19 cellular contexts compared by ENCODE assay signal in genomic region chr2:164868563-164869419, GRCh38. TPM values are rescaled to one million over a fixed set of nuclear protein-coding genes. Genes with fewer than 3 reads are reported as not detected.
A peak's percentile ranks its signal among the peaks of the same experiment; 100 is the strongest.
DNase-seq lines count a peak whose midpoint lies in the region; TF ChIP-seq lines count a peak whose summit lies in the region.
"Had no signal": no experiment of that assay in that cellular context is flagged by ENCODE, and none has a peak within 500 bp of the region (broad histone marks: within the 10 kb centered on the region; RNA-seq: fewer than 3 reads in every experiment).

No MANE protein-coding gene starts in this region.

- peak overlapping the region; percentile 15 for H3K4me2 ChIP-seq in hepatocyte

- H3K27me3 ChIP-seq in hepatocyte (no peaks in the 10 kb centered on the region), vagina (no peaks in the 10 kb centered on the region), Caco-2 (replicated peaks; ENCODE audit: control insufficient read depth, insufficient read depth, low read length) (no peaks in the 10 kb centered on the region; the same call in 1 of the 2 replicates)
- H3K27me3 ChIP-seq: sigmoid colon, thyroid gland had no signal

- no TSS peak for BruUV-seq in Caco-2 (replicated peaks; lab: Mats Ljungman, UMichigan)

- H3K4me3 ChIP-seq in hepatocyte: no peak overlapping the region
- H3K4me3 ChIP-seq in vagina: no peak overlapping the region
- no peak overlapping the region for H3K4me3 ChIP-seq in Caco-2 (ENCODE audit: low read depth, low read length)
- H3K4me3 ChIP-seq: sigmoid colon, thyroid gland had no signal

- intact Hi-C loops in vagina (cut with DNase I): no loop called here
- intact Hi-C loops in Caco-2 (cut with micrococcal nuclease; ENCODE audit: unreplicated experiment): no loop called here

- H2AFZ ChIP-seq in hepatocyte: no peak overlapping the region

- no peaks in the 10 kb centered on the region for H3K9me2 ChIP-seq in hepatocyte (replicated peaks; ENCODE audit: insufficient read depth)

- H3K36me3 Mint-ChIP-seq in Caco-2 (ENCODE audit: insufficient read depth, unreplicated experiment): no peaks in the 10 kb centered on the region
- H3K36me3 Mint-ChIP-seq: CD4-positive, CD25-positive, alpha-beta regulatory T cell had no signal

- no peak overlapping the region for H3K27ac ChIP-seq in hepatocyte
- peak overlapping the region; percentile 37 for H3K27ac ChIP-seq in vagina
- H3K27ac ChIP-seq: epithelial cell of prostate, sigmoid colon, thyroid gland had no signal

- H3K27ac Mint-ChIP-seq in Caco-2 (ENCODE audit: unreplicated experiment): no peak overlapping the region
- H3K27ac Mint-ChIP-seq: activated CD4-positive, alpha-beta memory T cell treated with anti-CD3 and anti-CD28 coated beads, Interleukin-2, amount 10 ng/mL, durations not matched to agents 7 days and 5 days; CD4-positive, CD25-positive, alpha-beta regulatory T cell had no signal

- POLR2A ChIA-PET in Caco-2 (lab: Charles Lee): no interaction called here

- DNase-seq in NCI-H2196 (lab: John Stamatoyannopoulos, UW; ENCODE audit: unreplicated experiment) (peak; percentile 48), NCI-H2196 treated with DMSO at 0.1 percent for 48 hours (lab: John Stamatoyannopoulos, UW; ENCODE audit: unreplicated experiment) (no peak), NCI-H446 treated with DMSO at 0.1 percent for 48 hours (lab: John Stamatoyannopoulos, UW) (peak; percentile 71), hepatocyte (ENCODE audit: low spot score) (peak; percentile 14), vagina (ENCODE audit: extremely low spot score in 2 of 2) (no peak), Caco-2 (no peak)
- no peak for DNase-seq in activated T-cell treated with anti-CD3 and anti-CD28 coated beads, Interleukin-2, amount 50 U/mL, for 48 hours
- no peak for DNase-seq in NK-92 treated with Interleukin-12 subunit alpha and Interleukin-12 subunit beta, amount 100 ng/mL, for 24 hours (lab: John Stamatoyannopoulos, UW)
- DNase-seq: activated CD4-positive, alpha-beta memory T cell treated with anti-CD3 and anti-CD28 coated beads, Interleukin-2, amount 10 ng/mL, durations not matched to agents 7 days and 5 days; aorta; CD4-positive, CD25-positive, alpha-beta regulatory T cell; GDM1; glutamatergic neuron; IMR-90; mesendoderm; NCI-H1092; sigmoid colon; thyroid gland had no signal

- WGBS in hepatocyte (ENCODE audit: low lambda C conversion rate, missing lambda C conversion rate): 78% methylated on average over 5 of the region's 5 CpGs

- H3K9me3 Mint-ChIP-seq in Caco-2 (ENCODE audit: unreplicated experiment): peaks cover 9% of the 10 kb centered on the region
- H3K9me3 Mint-ChIP-seq: activated CD4-positive, alpha-beta memory T cell treated with anti-CD3 and anti-CD28 coated beads, Interleukin-2, amount 10 ng/mL, durations not matched to agents 7 days and 5 days had no signal

- no peaks in the 10 kb centered on the region for H4K20me1 ChIP-seq in hepatocyte (ENCODE audit: insufficient read depth, poor library complexity, severe bottlenecking)

- TF ChIP-seq POLR2A in vagina (IDR thresholded peaks at IDR 0.05): no peak

- H3K4me1 Mint-ChIP-seq in Caco-2 (ENCODE audit: low read depth, unreplicated experiment): no peaks in the 10 kb centered on the region
- H3K4me1 Mint-ChIP-seq: activated CD4-positive, alpha-beta memory T cell treated with anti-CD3 and anti-CD28 coated beads, Interleukin-2, amount 10 ng/mL, durations not matched to agents 7 days and 5 days; CD4-positive, CD25-positive, alpha-beta regulatory T cell had no signal

- no peaks in the 10 kb centered on the region for H3K9me3 ChIP-seq in hepatocyte (ENCODE audit: low read depth)
- H3K9me3 ChIP-seq in vagina: no peaks in the 10 kb centered on the region
- H3K9me3 ChIP-seq in Caco-2: no peaks in the 10 kb centered on the region
- H3K9me3 ChIP-seq: sigmoid colon, thyroid gland had no signal

- TF ChIP-seq CTCF in hepatocyte (IDR thresholded peaks at IDR 0.05; ENCODE audit: poor library complexity): no peak
- no peak for TF ChIP-seq CTCF in vagina (IDR thresholded peaks at IDR 0.05)
- TF ChIP-seq CTCF in Caco-2 (IDR thresholded peaks at IDR 0.05; ENCODE audit: insufficient read depth in 1 of 2, low read depth in 1 of 2, low read length in 1 of 2, severe bottlenecking in 1 of 2, unreplicated experiment in 1 of 2): no peak

- H3K4me3 Mint-ChIP-seq in Caco-2 (ENCODE audit: unreplicated experiment): no peak overlapping the region
- H3K4me3 Mint-ChIP-seq: activated CD4-positive, alpha-beta memory T cell treated with anti-CD3 and anti-CD28 coated beads, Interleukin-2, amount 10 ng/mL, durations not matched to agents 7 days and 5 days; CD4-positive, CD25-positive, alpha-beta regulatory T cell had no signal

- H3K4me1 ChIP-seq in hepatocyte (ENCODE audit: insufficient read depth) (no peaks in the 10 kb centered on the region), vagina (peaks cover 12% of the 10 kb centered on the region), Caco-2 (no peaks in the 10 kb centered on the region)
- H3K4me1 ChIP-seq: sigmoid colon, thyroid gland had no signal

- no peaks in the 10 kb centered on the region for H3K27me3 Mint-ChIP-seq in Caco-2 (ENCODE audit: insufficient read depth, unreplicated experiment)
- H3K27me3 Mint-ChIP-seq: activated CD4-positive, alpha-beta memory T cell treated with anti-CD3 and anti-CD28 coated beads, Interleukin-2, amount 10 ng/mL, durations not matched to agents 7 days and 5 days; CD4-positive, CD25-positive, alpha-beta regulatory T cell had no signal

- no peaks in the 10 kb centered on the region for H3K79me2 ChIP-seq in hepatocyte

- CTCF ChIA-PET in Caco-2 (lab: Charles Lee): no interaction called here

- H3K36me3 ChIP-seq in hepatocyte (replicated peaks; ENCODE audit: insufficient read depth, low read depth) (no peaks in the 10 kb centered on the region), vagina (no peaks in the 10 kb centered on the region), Caco-2 (ENCODE audit: control insufficient read depth, insufficient read depth, low read length) (no peaks in the 10 kb centered on the region)
- H3K36me3 ChIP-seq: sigmoid colon, thyroid gland had no signal

RNA-seq across cellular contexts. Expression of gene COBLL1, which starts 27.2 kb away (rescaled TPM):
- total RNA-seq in hepatocyte (146 TPM in 2 replicates), vagina (79.6 TPM), Caco-2 (2022) (42.1 and 47.9 TPM in 2 replicates)
- polyA plus RNA-seq in hepatocyte: 87.3 and 108 TPM in 2 replicates
- total RNA-seq: activated CD4-positive, alpha-beta memory T cell treated with anti-CD3 and anti-CD28 coated beads, Interleukin-2, amount 10 ng/mL, durations not matched to agents 7 days and 5 days had no signal

Comparison
In these comparisons a context has a peak if more than half of its experiments do, and no peak if none do; other contexts are left out.
1. DNase-seq: peak in NCI-H2196 (single experiment), NCI-H446 treated with DMSO at 0.1 percent for 48 hours (single experiment) and hepatocyte (single experiment); none in NCI-H2196 treated with DMSO at 0.1 percent for 48 hours (single experiment), vagina (0 of 2), Caco-2 (0 of 2), activated T-cell treated with anti-CD3 and anti-CD28 coated beads, Interleukin-2, amount 50 U/mL, for 48 hours (0 of 2) and NK-92 treated with Interleukin-12 subunit alpha and Interleukin-12 subunit beta, amount 100 ng/mL, for 24 hours (single experiment).